9 cellular contexts compared by ENCODE assay signal in the genomic region with DNA sequence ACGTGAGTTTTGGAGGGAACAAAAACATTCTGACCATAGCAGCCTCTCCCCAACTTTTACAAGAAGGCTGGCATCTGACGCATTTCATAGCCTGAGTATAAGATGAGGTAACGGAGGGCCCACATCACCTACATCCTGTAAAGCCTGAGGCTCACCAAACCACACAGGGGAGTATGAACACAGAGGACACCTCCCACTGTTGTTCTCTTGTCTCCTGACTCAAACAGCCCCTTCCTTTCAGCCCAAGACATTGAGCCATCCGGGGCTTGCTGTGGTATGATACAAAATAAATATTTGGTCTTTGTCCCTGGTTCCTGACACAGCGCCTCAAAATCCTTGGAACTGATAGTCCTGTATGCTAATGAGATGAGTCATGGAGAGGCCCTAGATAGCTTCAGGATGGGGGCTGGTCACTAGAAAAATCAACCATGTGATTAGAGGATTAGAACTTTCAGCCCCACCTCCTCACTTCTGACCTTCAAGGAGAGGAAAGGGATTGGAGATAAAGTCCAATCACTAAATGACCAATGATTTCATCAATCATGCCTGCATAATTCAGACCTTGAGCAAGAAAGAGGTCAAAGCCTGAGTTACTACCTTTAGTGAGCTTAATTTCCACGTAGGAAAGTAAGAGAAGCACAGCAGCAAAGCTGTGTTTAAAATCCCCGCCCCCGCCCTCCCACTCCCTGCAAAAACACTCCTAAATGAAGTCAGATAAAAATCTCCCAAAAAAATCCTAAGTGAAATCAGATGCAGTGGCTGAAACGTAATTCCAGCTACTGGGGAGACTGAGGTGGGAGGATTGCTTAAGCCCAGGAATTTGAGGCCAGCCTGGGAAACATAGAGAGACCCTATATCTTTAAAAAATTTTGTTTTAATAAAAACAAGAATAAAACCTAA.
DNase-seq lines count a peak whose midpoint lies in the region; ATAC-seq and TF ChIP-seq lines count a peak whose summit lies in the region.
"Had no signal": no experiment of that assay in that cellular context is flagged by ENCODE, and none has a peak within 500 bp of the region (broad histone marks: within the 10 kb centered on the region; RNA-seq: fewer than 3 reads in every experiment).

No MANE protein-coding gene starts in this region.

- no peaks in the 10 kb centered on the region for H3K27me3 ChIP-seq in HL-60 (ENCODE audit: insufficient read depth, poor library complexity, severe bottlenecking)

- intact Hi-C loops in activated CD4-positive, alpha-beta T cell treated with anti-CD3 and anti-CD28 coated beads, Interleukin-2, amount 10 ng/mL, durations not matched to agents 24 days and 14 days (cut with micrococcal nuclease) = loop anchor here (1.0 to 2.0 kb wide), 4 partner anchors 177 to 412 kb away; partner anchors contain the start of gene SIPA1L1

- DNase-seq in HL-60 (ENCODE audit: low read depth in 1 of 2, low spot score in 1 of 2) = peak; percentile 49 to 56
- DNase-seq in activated CD4-positive, alpha-beta T cell treated with anti-CD3 and anti-CD28 coated beads, Interleukin-2, amount 10 ng/mL, durations not matched to agents 24 days and 14 days = peak; percentile 90
- DNase-seq in fibroblast of gingiva (ENCODE audit: low read depth) = peak; percentile 56
- DNase-seq in stimulated activated CD4-positive, alpha-beta T cell treated with anti-CD3 and anti-CD28 coated beads, Interleukin-2, amount 100 ng/mL, for 48 hours = peak; percentile 35
- DNase-seq in NCI-H1436 (lab: John Stamatoyannopoulos, UW) = no peak
- DNase-seq in HT-29 (ENCODE audit: low spot score) = no peak
- DNase-seq in GM10266 (ENCODE audit: extremely low spot score) = no peak
- DNase-seq: naive B cell had no signal

- H3K36me3 Mint-ChIP-seq in activated CD4-positive, alpha-beta T cell treated with anti-CD3 and anti-CD28 coated beads, Interleukin-2, amount 10 ng/mL, durations not matched to agents 24 days and 14 days (ENCODE audit: low read depth) = no peaks in the 10 kb centered on the region
- H3K36me3 Mint-ChIP-seq: naive B cell had no signal

- no peak for TF ChIP-seq CTCF in HL-60 (IDR thresholded peaks at IDR 0.05; ENCODE audit: insufficient read depth, low read length)
- TF ChIP-seq CTCF in GM10266 (IDR thresholded peaks at IDR 0.05; ENCODE audit: control insufficient read depth, insufficient read depth, low read depth, missing control alignments) = no peak

- H3K27ac ChIP-seq in HL-60 (replicated peaks) = peak overlapping the region; percentile 78

- H3K4me3 Mint-ChIP-seq in activated CD4-positive, alpha-beta T cell treated with anti-CD3 and anti-CD28 coated beads, Interleukin-2, amount 10 ng/mL, durations not matched to agents 24 days and 14 days = peak overlapping the region; percentile 74

- H3K27ac Mint-ChIP-seq in activated CD4-positive, alpha-beta T cell treated with anti-CD3 and anti-CD28 coated beads, Interleukin-2, amount 10 ng/mL, durations not matched to agents 24 days and 14 days = peak overlapping the region; percentile 95

- no peak for ATAC-seq in HG02642 (IDR thresholded peaks at IDR 0.05; ENCODE audit: poor library complexity, unreplicated experiment)

- H3K4me3 ChIP-seq in HL-60 (replicated peaks; ENCODE audit: insufficient read depth, low read length) = no peak overlapping the region

- H3K27me3 Mint-ChIP-seq in activated CD4-positive, alpha-beta T cell treated with anti-CD3 and anti-CD28 coated beads, Interleukin-2, amount 10 ng/mL, durations not matched to agents 24 days and 14 days = no peaks in the 10 kb centered on the region

- no peaks in the 10 kb centered on the region for H3K9me3 Mint-ChIP-seq in activated CD4-positive, alpha-beta T cell treated with anti-CD3 and anti-CD28 coated beads, Interleukin-2, amount 10 ng/mL, durations not matched to agents 24 days and 14 days

- peaks cover 46% of the 10 kb centered on the region for H3K4me1 Mint-ChIP-seq in activated CD4-positive, alpha-beta T cell treated with anti-CD3 and anti-CD28 coated beads, Interleukin-2, amount 10 ng/mL, durations not matched to agents 24 days and 14 days

Comparison
In these comparisons a context has a peak if more than half of its experiments do, and no peak if none do; other contexts are left out.
1. DNase-seq: peak in HL-60 (2 of 2), activated CD4-positive, alpha-beta T cell treated with anti-CD3 and anti-CD28 coated beads, Interleukin-2, amount 10 ng/mL, durations not matched to agents 24 days and 14 days (single experiment), fibroblast of gingiva (single experiment) and stimulated activated CD4-positive, alpha-beta T cell treated with anti-CD3 and anti-CD28 coated beads, Interleukin-2, amount 100 ng/mL, for 48 hours (2 of 2); none in NCI-H1436 (single experiment), HT-29 (single experiment) and GM10266 (single experiment).